Comparison of ENCODE assay signal across 21 cellular contexts in the genomic region with DNA sequence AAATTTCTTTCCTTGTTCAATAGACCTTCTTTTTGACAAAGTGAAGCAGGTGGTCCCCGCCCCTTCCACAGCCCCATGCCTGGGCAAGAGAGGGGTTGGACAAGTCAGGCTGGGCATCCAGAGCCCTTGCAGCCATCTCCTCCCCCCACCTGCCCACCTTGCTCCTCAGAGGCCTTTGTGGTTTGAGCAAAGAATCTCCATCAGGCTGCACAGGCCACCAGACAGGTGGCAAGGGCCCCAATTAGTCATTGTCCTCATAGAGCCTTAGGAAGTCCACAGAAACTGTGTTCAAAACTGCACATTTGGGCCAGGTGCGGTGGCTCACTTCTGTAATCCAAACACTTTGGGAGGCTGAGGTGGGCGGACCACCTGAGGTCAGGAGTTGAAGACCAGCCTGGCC. TPM values are rescaled to one million over a fixed set of nuclear protein-coding genes. Genes with fewer than 3 reads are reported as not detected.
DNase-seq lines count a peak whose midpoint lies in the region; ATAC-seq and TF ChIP-seq lines count a peak whose summit lies in the region.
"Had no signal": no experiment of that assay in that cellular context is flagged by ENCODE, and none has a peak within 500 bp of the region (broad histone marks: within the 10 kb centered on the region; RNA-seq: fewer than 3 reads in every experiment).

No MANE protein-coding gene starts in this region.

- H3K36me3 ChIP-seq in RWPE2 (ENCODE audit: low read depth) = peaks cover 24% of the 10 kb centered on the region
- H3K36me3 ChIP-seq: gastrocnemius medialis, prostate gland had no signal

- POLR2A ChIA-PET in CD4-positive, alpha-beta T cell (lab: Charles Lee) = interaction anchor here (1.2 to 3.3 kb wide), 5 partner anchors 17 to 101 kb away, joined by 4 to 32 read pairs (median 6); a partner anchor contains a TSS

- H3K4me3 Mint-ChIP-seq in CD4-positive, alpha-beta T cell = peak overlapping the region; percentile 84
- peak overlapping the region; percentile 12 to 92 (median 74) for H3K4me3 Mint-ChIP-seq in naive B cell

- no peak overlapping the region for H3K4me3 ChIP-seq in RWPE2 (ENCODE audit: severe bottlenecking)
- H3K4me3 ChIP-seq: body of pancreas, gastrocnemius medialis, prostate gland had no signal

- no peak for ATAC-seq in CD4-positive, alpha-beta T cell (ENCODE audit: poor library complexity)
- ATAC-seq in RWPE2 (ENCODE audit: low read depth) (no peak), naive B cell (ENCODE audit: low read depth in 2 of 2) (no peak)
- ATAC-seq: body of pancreas, gastrocnemius medialis, Panc1 had no signal

- CTCF ChIA-PET in CD4-positive, alpha-beta T cell (lab: Charles Lee) = no interaction called here

- no peaks in the 10 kb centered on the region for H3K9me3 Mint-ChIP-seq in CD4-positive, alpha-beta T cell
- no peaks in the 10 kb centered on the region for H3K9me3 Mint-ChIP-seq in naive B cell
- H3K9me3 Mint-ChIP-seq: activated naive CD4-positive, alpha-beta T cell treated with anti-CD3 and anti-CD28 coated beads for 36 hours had no signal

- peaks cover 65% of the 10 kb centered on the region for H3K4me1 Mint-ChIP-seq in CD4-positive, alpha-beta T cell (ENCODE audit: low read depth)
- H3K4me1 Mint-ChIP-seq in naive B cell = peaks cover 49 to 63% (median 49%) of the 10 kb centered on the region in 3 donors

- no peak overlapping the region for H3K27ac ChIP-seq in CD4-positive, alpha-beta T cell (ENCODE audit: low read depth, low read length)
- H3K27ac ChIP-seq in RWPE2 (ENCODE audit: poor library complexity, severe bottlenecking) = peak overlapping the region; percentile 93
- H3K27ac ChIP-seq: gastrocnemius medialis, HL-60, prostate gland had no signal

- H3K4me1 ChIP-seq in RWPE2 (ENCODE audit: insufficient read depth, poor library complexity, severe bottlenecking) = peaks cover 38% of the 10 kb centered on the region

- no peaks in the 10 kb centered on the region for H3K27me3 ChIP-seq in CD4-positive, alpha-beta T cell (ENCODE audit: control insufficient read depth, insufficient read depth, low read length)
- H3K27me3 ChIP-seq in RWPE2 (ENCODE audit: insufficient read depth, poor library complexity, severe bottlenecking) = no peaks in the 10 kb centered on the region
- H3K27me3 ChIP-seq: body of pancreas, upper lobe of left lung had no signal

- no peaks in the 10 kb centered on the region for H3K27me3 Mint-ChIP-seq in CD4-positive, alpha-beta T cell
- no peaks in the 10 kb centered on the region for H3K27me3 Mint-ChIP-seq in naive B cell

- peak overlapping the region; percentile 88 for H3K27ac Mint-ChIP-seq in CD4-positive, alpha-beta T cell
- peak overlapping the region in 4 of 6 donors; percentile 10 to 93 (median 64) for H3K27ac Mint-ChIP-seq in naive B cell
- H3K27ac Mint-ChIP-seq: activated naive CD4-positive, alpha-beta T cell treated with anti-CD3 and anti-CD28 coated beads for 36 hours had no signal

- no peak for TF ChIP-seq CTCF in CD4-positive, alpha-beta T cell (IDR thresholded peaks at IDR 0.05)
- no peak for TF ChIP-seq CTCF in RWPE2 (IDR thresholded peaks at IDR 0.05; ENCODE audit: poor library complexity, severe bottlenecking)

- DNase-seq in NCI-H146 (lab: John Stamatoyannopoulos, UW) (peak; percentile 26), NCI-H146 treated with DMSO at 0.1 percent for 48 hours (lab: John Stamatoyannopoulos, UW; ENCODE audit: unreplicated experiment) (no peak), RWPE2 (ENCODE audit: low spot score) (no peak), naive B cell (no peak), mucosa of gallbladder (ENCODE audit: low spot score) (no peak), NOMO-1 treated with dmso at 0.1 percent for 144 hours (lab: John Stamatoyannopoulos, UW; ENCODE audit: unreplicated experiment) (no peak), NCI-H1694 (lab: John Stamatoyannopoulos, UW) (no peak)
- DNase-seq in CD4-positive, alpha-beta T cell = no peak
- DNase-seq: activated naive CD4-positive, alpha-beta T cell treated with anti-CD3 and anti-CD28 coated beads for 36 hours; body of pancreas; C1 segment of cervical spinal cord; cortex of kidney; GOT3; KBM-7; NCI-H2107; stimulated activated naive CD4-positive, alpha-beta T cell treated with Interleukin-2 at 50 U/mL for 16 hours; upper lobe of left lung had no signal

- no peaks in the 10 kb centered on the region for H3K9me3 ChIP-seq in CD4-positive, alpha-beta T cell (ENCODE audit: control insufficient read depth, low read length)
- H3K9me3 ChIP-seq in RWPE2 (ENCODE audit: severe bottlenecking) = no peaks in the 10 kb centered on the region
- H3K9me3 ChIP-seq: body of pancreas, gastrocnemius medialis, prostate gland, upper lobe of left lung had no signal

- peaks cover 25% of the 10 kb centered on the region for H3K36me3 Mint-ChIP-seq in CD4-positive, alpha-beta T cell (ENCODE audit: low read depth)
- H3K36me3 Mint-ChIP-seq in naive B cell = peaks cover 4 to 11% of the 10 kb centered on the region in 2 donors

- intact Hi-C loops in CD4-positive, alpha-beta T cell (cut with DNase I, micrococcal nuclease) = loop anchor here in 1 of 2 experiments (10.0 kb wide), 1 partner anchor 156 kb away; no protein-coding TSS in a partner anchor

RNA-seq across cellular contexts. Expression of a gene that starts 1.5 kb away (rescaled TPM):
- 10 to 100 TPM; 58.5 to 63.5 TPM for total RNA-seq in CD4-positive, alpha-beta T cell
- polyA plus RNA-seq in naive B cell (ENCODE audit: low read depth in 6 of 6) = 10 to 100 TPM; 23.5 to 76.5 (median 53.0) TPM
- 72.2 TPM for total RNA-seq in mucosa of gallbladder
